ENCODE assay signal across 11 cellular contexts in genomic region chr18:10928971-10929373, GRCh38.
DNase-seq lines count a peak whose midpoint lies in the region; ATAC-seq and TF ChIP-seq lines count a peak whose summit lies in the region.
"Had no signal": no experiment of that assay in that cellular context is flagged by ENCODE, and none has a peak within 500 bp of the region (broad histone marks: within the 10 kb centered on the region; RNA-seq: fewer than 3 reads in every experiment).

No MANE protein-coding gene starts in this region.

- no peak for TF ChIP-seq CTCF in testis (IDR thresholded peaks at IDR 0.05)

- ATAC-seq in HG03097 (IDR thresholded peaks at IDR 0.05; ENCODE audit: low FRiP score, unreplicated experiment) (peak; percentile 62), GM18861 (IDR thresholded peaks at IDR 0.05; ENCODE audit: unreplicated experiment) (no peak)

- H3K4me1 ChIP-seq in SJCRH30 (peaks cover 22% of the 10 kb centered on the region), testis (peaks cover 5% of the 10 kb centered on the region)

- H3K36me3 ChIP-seq in SJCRH30: no peaks in the 10 kb centered on the region
- H3K36me3 ChIP-seq in testis (ENCODE audit: low read depth, missing control alignments): no peaks in the 10 kb centered on the region

- H3K27me3 ChIP-seq in SJCRH30 (no peaks in the 10 kb centered on the region), testis (no peaks in the 10 kb centered on the region)

- H3K9me3 ChIP-seq in SJCRH30 (replicated peaks) (no peaks in the 10 kb centered on the region), testis (no peaks in the 10 kb centered on the region)

- H3K4me3 ChIP-seq in SJCRH30: no peak overlapping the region
- H3K4me3 ChIP-seq in testis: no peak overlapping the region
- H3K4me3 ChIP-seq: coronary artery had no signal

- no peak for TF ChIP-seq POLR2A in testis (IDR thresholded peaks at IDR 0.05)

- 88 to 89% methylated on average over 4 of the region's 4 CpGs for WGBS in testis, 2 donors

- H3K27ac ChIP-seq in SJCRH30 (peak overlapping the region; percentile 88), testis (no peak overlapping the region)
- H3K27ac ChIP-seq: coronary artery had no signal

- DNase-seq in AG08396 (ENCODE audit: low spot score): peak; percentile 33
- DNase-seq in GM19238 (ENCODE audit: insufficient read length, low spot score): peak; percentile 12
- peak; percentile 24 to 69 for DNase-seq in SJCRH30
- DNase-seq in testis: no peak
- DNase-seq in occipital lobe (lab: John Stamatoyannopoulos, UW): no peak
- DNase-seq in NCI-H2227 treated with DMSO at 0.1 percent for 48 hours (lab: John Stamatoyannopoulos, UW): no peak
- DNase-seq: activated CD4-positive, alpha-beta memory T cell treated with anti-CD3 and anti-CD28 coated beads, Interleukin-2, amount 10 ng/mL, durations not matched to agents 7 days and 5 days; substantia nigra had no signal

- intact Hi-C loops in testis (cut with DNase I; ENCODE audit: low total_unique reads): no loop called here

Comparison
In these comparisons a context has a peak if more than half of its experiments do, and no peak if none do; other contexts are left out.
1. DNase-seq: peak in AG08396 (single experiment), GM19238 (single experiment) and SJCRH30 (2 of 2); none in testis (single experiment), occipital lobe (single experiment) and NCI-H2227 treated with DMSO at 0.1 percent for 48 hours (single experiment).